In the genomic region with DNA sequence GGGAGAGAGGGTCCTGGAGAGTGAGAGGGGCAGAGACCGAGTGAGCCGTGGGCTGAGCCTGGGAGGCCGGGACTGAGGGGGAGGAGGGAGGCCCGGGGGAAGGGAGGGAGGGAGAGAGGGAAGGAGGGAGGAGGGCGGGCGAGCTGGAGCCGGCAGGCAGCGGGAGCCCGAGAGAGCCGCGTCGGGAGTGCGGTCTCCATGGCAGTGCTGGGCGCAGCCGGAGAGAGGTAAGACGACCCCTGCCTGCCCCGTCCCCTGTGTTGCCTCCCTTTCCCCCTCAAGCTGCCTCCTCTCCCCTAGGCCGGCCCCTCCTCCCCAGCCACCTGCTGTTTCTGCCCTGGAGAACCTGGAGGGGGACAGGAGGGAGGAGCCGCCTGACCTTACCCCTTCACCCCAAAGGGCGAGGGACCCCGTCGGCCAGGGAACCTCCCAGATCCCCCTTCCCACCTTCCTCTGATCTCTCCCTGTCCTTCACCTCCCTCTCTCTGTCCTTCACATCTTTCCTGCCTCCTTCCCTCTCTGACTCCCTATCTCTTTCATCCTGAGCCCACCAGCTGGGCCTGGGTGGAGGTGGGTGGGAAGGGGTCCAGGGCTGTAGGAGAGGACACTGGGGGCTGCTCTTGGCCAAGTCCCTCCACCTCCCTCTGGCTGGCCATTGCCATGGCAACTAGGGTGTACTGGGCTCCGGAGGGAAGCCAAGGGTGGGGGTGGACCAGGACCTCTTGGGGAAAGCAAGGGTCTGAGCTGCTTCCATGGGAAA, we compare ENCODE assay signal across 8 cellular contexts. TPM values are rescaled to one million over a fixed set of nuclear protein-coding genes. Genes with fewer than 3 reads are reported as not detected.
DNase-seq lines count a peak whose midpoint lies in the region; ATAC-seq, FAIRE-seq and TF ChIP-seq lines count a peak whose summit lies in the region.

A gene with protein sequence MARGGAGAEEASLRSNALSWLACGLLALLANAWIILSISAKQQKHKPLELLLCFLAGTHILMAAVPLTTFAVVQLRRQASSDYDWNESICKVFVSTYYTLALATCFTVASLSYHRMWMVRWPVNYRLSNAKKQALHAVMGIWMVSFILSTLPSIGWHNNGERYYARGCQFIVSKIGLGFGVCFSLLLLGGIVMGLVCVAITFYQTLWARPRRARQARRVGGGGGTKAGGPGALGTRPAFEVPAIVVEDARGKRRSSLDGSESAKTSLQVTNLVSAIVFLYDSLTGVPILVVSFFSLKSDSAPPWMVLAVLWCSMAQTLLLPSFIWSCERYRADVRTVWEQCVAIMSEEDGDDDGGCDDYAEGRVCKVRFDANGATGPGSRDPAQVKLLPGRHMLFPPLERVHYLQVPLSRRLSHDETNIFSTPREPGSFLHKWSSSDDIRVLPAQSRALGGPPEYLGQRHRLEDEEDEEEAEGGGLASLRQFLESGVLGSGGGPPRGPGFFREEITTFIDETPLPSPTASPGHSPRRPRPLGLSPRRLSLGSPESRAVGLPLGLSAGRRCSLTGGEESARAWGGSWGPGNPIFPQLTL (plus strand): TSS at position 148 of the 760 bp plus-strand sequence. CDS start 2,078 bp downstream, outside the sequence.

- TF ChIP-seq EP300 in neural cell (conservative IDR thresholded peaks at IDR 0.05; ENCODE audit: poor library complexity, severe bottlenecking) = no peak

- H3K27me3 ChIP-seq in CD8-positive, alpha-beta T cell (ENCODE audit: insufficient read depth, low read length) = peaks cover 10% of the 10 kb centered on the region
- peaks cover 58% of the 10 kb centered on the region for H3K27me3 ChIP-seq in HUES6 (ENCODE audit: control insufficient read depth, insufficient read depth, low read length)
- H3K27me3 ChIP-seq in WERI-Rb-1 (ENCODE audit: insufficient read depth, low read depth, severe bottlenecking) = no peaks in the 10 kb centered on the region
- no peaks in the 10 kb centered on the region for H3K27me3 ChIP-seq in neural cell (ENCODE audit: insufficient read depth, low read depth, low read length)

- H3K9me3 ChIP-seq in CD8-positive, alpha-beta T cell (ENCODE audit: low read length) = no peaks in the 10 kb centered on the region
- H3K9me3 ChIP-seq in HUES6 (ENCODE audit: control insufficient read depth, insufficient read depth, low read depth, low read length) (no peaks in the 10 kb centered on the region), WERI-Rb-1 (ENCODE audit: severe bottlenecking) (no peaks in the 10 kb centered on the region), neural cell (ENCODE audit: low read length) (no peaks in the 10 kb centered on the region)

- no peak for FAIRE-seq in frontal cortex (lab: Jason Lieb, UNC)

- H3K9me3 Mint-ChIP-seq in CD8-positive, alpha-beta T cell = no peaks in the 10 kb centered on the region

- H3K4me2 ChIP-seq in neural cell (ENCODE audit: low read length) = peak within 1 kb of the TSS; percentile 68

- no peak within 1 kb of the TSS for H3K27ac Mint-ChIP-seq in CD8-positive, alpha-beta T cell

- peaks cover 5% of the 10 kb centered on the region for H3F3A ChIP-seq in neural cell (ENCODE audit: insufficient read depth, low read length, poor library complexity, severe bottlenecking)

- H3K27ac ChIP-seq in CD8-positive, alpha-beta T cell (ENCODE audit: low read depth, low read length) = no peak within 1 kb of the TSS
- no peak within 1 kb of the TSS for H3K27ac ChIP-seq in HUES6 (ENCODE audit: low read depth, low read length)
- H3K27ac ChIP-seq in WERI-Rb-1 = peak within 1 kb of the TSS; percentile 67
- H3K27ac ChIP-seq in neural cell (ENCODE audit: low read length) = peak within 1 kb of the TSS; percentile 88

- peaks cover 25% of the 10 kb centered on the region for H3K79me2 ChIP-seq in neural cell (replicated peaks; ENCODE audit: insufficient read depth, low read length)

- H4K20me1 ChIP-seq in neural cell (ENCODE audit: insufficient read depth) = no peaks in the 10 kb centered on the region

- peaks cover 15% of the 10 kb centered on the region for H3K4me1 Mint-ChIP-seq in CD8-positive, alpha-beta T cell (ENCODE audit: low read depth)

- intact Hi-C loops in CD8-positive, alpha-beta T cell (cut with DNase I, micrococcal nuclease) = no loop called here

- peaks cover 39% of the 10 kb centered on the region for H3K27me3 Mint-ChIP-seq in CD8-positive, alpha-beta T cell (ENCODE audit: low read depth)

- H3K4me1 ChIP-seq in CD8-positive, alpha-beta T cell (ENCODE audit: insufficient read depth, low read length) = peaks cover 4% of the 10 kb centered on the region
- H3K4me1 ChIP-seq in HUES6 (ENCODE audit: control insufficient read depth, insufficient read depth, low read length) = peaks cover 66% of the 10 kb centered on the region

- CTCF ChIA-PET in CD8-positive, alpha-beta T cell (lab: Charles Lee) = interaction anchor here (0.8 to 9.4 kb wide), 5 partner anchors 9 to 203 kb away, joined by 3 to 116 read pairs (median 5); a partner anchor contains a TSS

- H2AFZ ChIP-seq in neural cell (ENCODE audit: low read depth, low read length) = peak within 1 kb of the TSS; percentile 35

- H3K9ac ChIP-seq in HUES6 (ENCODE audit: low read length) (peak within 1 kb of the TSS; percentile 18), neural cell (ENCODE audit: low read length) (peak within 1 kb of the TSS; percentile 88)

- ATAC-seq in CD8-positive, alpha-beta T cell = no peak
- no peak for ATAC-seq in GM21529 (IDR thresholded peaks at IDR 0.05; ENCODE audit: unreplicated experiment)

- TF ChIP-seq CTCF in CD8-positive, alpha-beta T cell (IDR thresholded peaks at IDR 0.05) = no peak
- TF ChIP-seq CTCF in WERI-Rb-1 (IDR thresholded peaks at IDR 0.05; ENCODE audit: low read depth, low read length) = no peak
- peak; percentile 11 for TF ChIP-seq CTCF in neural cell (IDR thresholded peaks at IDR 0.05; ENCODE audit: poor library complexity, severe bottlenecking)

- H3K4me3 ChIP-seq in CD8-positive, alpha-beta T cell (ENCODE audit: low read depth, low read length) = no peak within 1 kb of the TSS
- H3K4me3 ChIP-seq in HUES6 (ENCODE audit: low read depth, low read length) = peak within 1 kb of the TSS; percentile 69
- peak within 1 kb of the TSS; percentile 38 for H3K4me3 ChIP-seq in WERI-Rb-1 (ENCODE audit: low read depth, low read length)
- peak within 1 kb of the TSS; percentile 70 for H3K4me3 ChIP-seq in neural cell (ENCODE audit: low read length)

- DNase-seq in CD8-positive, alpha-beta T cell = no peak
- DNase-seq in WERI-Rb-1 (peak; percentile 79), frontal cortex (ENCODE audit: low spot score in 2 of 2) (peak in 1 of 2 donors; percentile 68), GF-D8 (lab: John Stamatoyannopoulos, UW) (no peak)
- no peak for DNase-seq in activated naive CD4-positive, alpha-beta T cell treated with Interleukin-2 at 50 U/mL for 16 hours

- peak within 1 kb of the TSS; percentile 63 for H3K4me3 Mint-ChIP-seq in CD8-positive, alpha-beta T cell

- no peaks in the 10 kb centered on the region for H3K9me2 ChIP-seq in neural cell (ENCODE audit: insufficient read depth, low read length)

- H3K36me3 ChIP-seq in CD8-positive, alpha-beta T cell (ENCODE audit: insufficient read depth, low read length) = no peaks in the 10 kb centered on the region
- H3K36me3 ChIP-seq in HUES6 (ENCODE audit: control insufficient read depth, insufficient read depth, low read length) (no peaks in the 10 kb centered on the region), WERI-Rb-1 (peaks cover 19% of the 10 kb centered on the region), neural cell (ENCODE audit: insufficient read depth, low read length) (no peaks in the 10 kb centered on the region)

- POLR2A ChIA-PET in CD8-positive, alpha-beta T cell (lab: Charles Lee) = interaction anchor here (0.8 to 1.0 kb wide), 2 partner anchors 19 to 98 kb away, joined by 3 read pairs; a partner anchor contains a TSS

- peak; percentile 11 for TF ChIP-seq RAD21 in neural cell (conservative IDR thresholded peaks at IDR 0.05)

- H3K36me3 Mint-ChIP-seq in CD8-positive, alpha-beta T cell = no peaks in the 10 kb centered on the region

TF ChIP-seq in neural cell, 6 proteins besides CTCF, POLR2A, EP300 and RAD21:
- TF ChIP-seq EZH2 (IDR thresholded peaks at IDR 0.05; ENCODE audit: borderline replicate concordance, insufficient read depth, low read length, poor library complexity, severe bottlenecking) = no peak
- TF ChIP-seq POLR2AphosphoS5 (IDR thresholded peaks at IDR 0.05) = peak; percentile 58
- TF ChIP-seq MXI1 (conservative IDR thresholded peaks at IDR 0.05; ENCODE audit: poor library complexity, severe bottlenecking) = peak; percentile 42
- peak; percentile 2 for TF ChIP-seq TAF1 (IDR thresholded peaks at IDR 0.05; ENCODE audit: low read depth)
- peak; percentile 37 for TF ChIP-seq SMC3 (conservative IDR thresholded peaks at IDR 0.05; ENCODE audit: poor library complexity)

RNA-seq across cellular contexts. Expression of the gene that starts here (rescaled TPM):
- not detected for total RNA-seq in CD8-positive, alpha-beta T cell
- total RNA-seq in frontal cortex = 81.1 TPM
- 82.8 and 117 TPM in 2 replicates for polyA plus RNA-seq in neural cell
- polyA minus RNA-seq in neural cell = 80.7 and 91.5 TPM in 2 replicates

Comparison
In these comparisons a context has a peak if more than half of its experiments do, and no peak if none do; other contexts are left out.
1. RNA of the gene that starts here (total RNA-seq): 81.1 TPM in frontal cortex (single experiment); not detected in CD8-positive, alpha-beta T cell; every median in the first group is over 10 times any median in the second.
2. H3K27ac ChIP-seq: peak in WERI-Rb-1 (single experiment) and neural cell (single experiment); none in CD8-positive, alpha-beta T cell (single experiment) and HUES6 (single experiment).